Comparison of ENCODE assay signal across 8 cellular contexts in genomic region chr9:122904466-122904822, GRCh38.
DNase-seq lines count a peak whose midpoint lies in the region; ATAC-seq and TF ChIP-seq lines count a peak whose summit lies in the region.

No MANE protein-coding gene starts in this region.

- H3K27me3 Mint-ChIP-seq in central memory CD8-positive, alpha-beta T cell, result no peaks in the 10 kb centered on the region

- H3K27ac ChIP-seq in RWPE2 (ENCODE audit: poor library complexity, severe bottlenecking), result peak overlapping the region; percentile 68
- peak overlapping the region; percentile 94 for H3K27ac ChIP-seq in layer of hippocampus (ENCODE audit: low read depth, low read length)

- H3K36me3 Mint-ChIP-seq in central memory CD8-positive, alpha-beta T cell (ENCODE audit: insufficient read depth), result peaks cover 10% of the 10 kb centered on the region

- H3K27ac Mint-ChIP-seq in central memory CD8-positive, alpha-beta T cell (ENCODE audit: low read depth), result peak overlapping the region; percentile 91

- peaks cover 29% of the 10 kb centered on the region for H3K36me3 ChIP-seq in RWPE2 (ENCODE audit: low read depth)

- no peak for TF ChIP-seq CTCF in RWPE2 (IDR thresholded peaks at IDR 0.05; ENCODE audit: poor library complexity, severe bottlenecking)

- H3K4me1 ChIP-seq in RWPE2 (ENCODE audit: insufficient read depth, poor library complexity, severe bottlenecking), result peaks cover 16% of the 10 kb centered on the region

- ATAC-seq in GM19328 (IDR thresholded peaks at IDR 0.05; ENCODE audit: unreplicated experiment) (peak; percentile 9), HG03342 (IDR thresholded peaks at IDR 0.05; ENCODE audit: unreplicated experiment) (peak; percentile 24), RWPE2 (ENCODE audit: low read depth) (peak; percentile 56)
- ATAC-seq in central memory CD8-positive, alpha-beta T cell (replicated peaks; ENCODE audit: extremely low read depth, poor library complexity, severe bottlenecking), result no peak

- H3K27me3 ChIP-seq in RWPE2 (ENCODE audit: insufficient read depth, poor library complexity, severe bottlenecking) (no peaks in the 10 kb centered on the region), layer of hippocampus (ENCODE audit: control insufficient read depth, insufficient read depth, low read length) (no peaks in the 10 kb centered on the region)

- H3K4me1 Mint-ChIP-seq in central memory CD8-positive, alpha-beta T cell, result peaks cover 21% of the 10 kb centered on the region

- no peaks in the 10 kb centered on the region for H3K9me3 ChIP-seq in RWPE2 (ENCODE audit: severe bottlenecking)

- H3K4me3 Mint-ChIP-seq in central memory CD8-positive, alpha-beta T cell, result peak overlapping the region; percentile 91

- no peaks in the 10 kb centered on the region for H3K9me3 Mint-ChIP-seq in central memory CD8-positive, alpha-beta T cell

- peak; percentile 44 for DNase-seq in COLO668 (lab: John Stamatoyannopoulos, UW; ENCODE audit: unreplicated experiment)
- no peak for DNase-seq in RWPE2 (ENCODE audit: low spot score)
- DNase-seq in central memory CD8-positive, alpha-beta T cell (ENCODE audit: low spot score in 2 of 2), result peak in 1 of 2 donors; percentile 16
- peak; percentile 7 for DNase-seq in stimulated activated CD8-positive, alpha-beta memory T cell treated with anti-CD3 and anti-CD28 coated beads, Interleukin-15, amount 100 ng/mL, for 24 hours (ENCODE audit: low read depth)
- DNase-seq in NCI-H187 (lab: John Stamatoyannopoulos, UW), result no peak

- H3K4me3 ChIP-seq in RWPE2 (ENCODE audit: severe bottlenecking), result peak overlapping the region; percentile 97

Comparison
In these comparisons a context has a peak if more than half of its experiments do, and no peak if none do; other contexts are left out.
1. DNase-seq: peak in COLO668 (single experiment) and stimulated activated CD8-positive, alpha-beta memory T cell treated with anti-CD3 and anti-CD28 coated beads, Interleukin-15, amount 100 ng/mL, for 24 hours (single experiment); none in RWPE2 (single experiment) and NCI-H187 (0 of 2).